In genomic region chr5:143583385-143583784, GRCh38 we compare ENCODE assay signal across 1 cellular context.
TF ChIP-seq lines count a peak whose summit lies in the region.

No MANE protein-coding gene starts in this region.

TF ChIP-seq in HepG2, 621 proteins besides CTCF, POLR2A, EP300 and RAD21 (continued from another document):
- TF ChIP-seq, protein P1, sequence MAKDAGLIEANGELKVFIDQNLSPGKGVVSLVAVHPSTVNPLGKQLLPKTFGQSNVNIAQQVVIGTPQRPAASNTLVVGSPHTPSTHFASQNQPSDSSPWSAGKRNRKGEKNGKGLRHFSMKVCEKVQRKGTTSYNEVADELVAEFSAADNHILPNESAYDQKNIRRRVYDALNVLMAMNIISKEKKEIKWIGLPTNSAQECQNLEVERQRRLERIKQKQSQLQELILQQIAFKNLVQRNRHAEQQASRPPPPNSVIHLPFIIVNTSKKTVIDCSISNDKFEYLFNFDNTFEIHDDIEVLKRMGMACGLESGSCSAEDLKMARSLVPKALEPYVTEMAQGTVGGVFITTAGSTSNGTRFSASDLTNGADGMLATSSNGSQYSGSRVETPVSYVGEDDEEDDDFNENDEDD (CRISPR knock-in tag; IDR thresholded peaks at IDR 0.05; ENCODE audit: borderline replicate concordance) = no peak
